Comparison of ENCODE assay signal across 23 cellular contexts in the genomic region with DNA sequence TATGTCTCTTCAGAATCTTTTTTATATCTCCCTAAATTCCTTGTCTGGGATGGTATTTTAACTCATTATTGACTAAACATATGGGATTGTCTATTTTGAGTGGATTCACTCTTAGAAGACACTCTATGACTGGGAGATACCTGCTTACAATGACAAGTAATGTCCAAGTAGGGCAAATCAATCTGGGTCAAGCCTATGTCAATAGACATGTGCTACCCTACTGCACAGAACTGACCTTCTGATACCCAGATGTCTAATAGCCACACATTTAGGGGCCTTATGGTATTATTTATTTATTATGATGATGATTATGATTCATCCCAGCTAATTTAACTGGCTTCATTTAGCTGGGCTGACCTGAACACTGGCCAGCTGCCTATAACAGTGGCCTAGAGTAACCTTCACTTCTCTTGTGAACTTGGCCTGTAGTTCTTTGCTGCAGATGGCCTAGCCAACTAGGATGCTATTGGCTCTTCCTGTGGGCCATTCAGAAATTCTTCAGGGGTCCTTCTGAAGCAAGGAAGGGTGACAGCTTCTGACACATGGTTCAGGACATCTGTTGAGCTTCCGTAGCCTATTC.
DNase-seq lines count a peak whose midpoint lies in the region; ATAC-seq, FAIRE-seq and TF ChIP-seq lines count a peak whose summit lies in the region.
"Had no signal": no experiment of that assay in that cellular context is flagged by ENCODE, and none has a peak within 500 bp of the region (broad histone marks: within the 10 kb centered on the region; RNA-seq: fewer than 3 reads in every experiment).

No MANE protein-coding gene starts in this region.

- H4K12ac ChIP-seq in trophoblast cell (ENCODE audit: low read depth, low read length) = no peak overlapping the region

- peaks cover 17% of the 10 kb centered on the region for H3K4me1 Mint-ChIP-seq in CD8-positive, alpha-beta T cell (ENCODE audit: low read depth)
- H3K4me1 Mint-ChIP-seq in HFFc6 (ENCODE audit: low read depth) = peaks cover 66% of the 10 kb centered on the region
- H3K4me1 Mint-ChIP-seq: endodermal cell had no signal

- H3K27me3 Mint-ChIP-seq in CD8-positive, alpha-beta T cell (ENCODE audit: low read depth) = no peaks in the 10 kb centered on the region
- H3K27me3 Mint-ChIP-seq in HFFc6 (ENCODE audit: insufficient read depth) = no peaks in the 10 kb centered on the region
- H3K27me3 Mint-ChIP-seq: activated CD8-positive, alpha-beta T cell treated with anti-CD3 and anti-CD28 coated beads for 36 hours had no signal

- H4K91ac ChIP-seq in trophoblast cell (ENCODE audit: low read depth, low read length) = no peak overlapping the region

- POLR2A ChIA-PET in CD8-positive, alpha-beta T cell (lab: Charles Lee) = no interaction called here

- H3K36me3 ChIP-seq in CD8-positive, alpha-beta T cell (ENCODE audit: insufficient read depth, low read length) = no peaks in the 10 kb centered on the region
- H3K36me3 ChIP-seq in trophoblast cell (ENCODE audit: control insufficient read depth in 1 of 2, insufficient read depth in 2 of 2, low read length in 2 of 2) = no peaks in the 10 kb centered on the region
- H3K36me3 ChIP-seq: lower lobe of right lung had no signal

- CTCF ChIA-PET in CD8-positive, alpha-beta T cell (lab: Charles Lee) = no interaction called here

- H2AK5ac ChIP-seq in trophoblast cell (ENCODE audit: low read length) = no peak overlapping the region

- H3K4me3 Mint-ChIP-seq in CD8-positive, alpha-beta T cell = no peak overlapping the region
- H3K4me3 Mint-ChIP-seq in HFFc6 = peak overlapping the region; percentile 65; the same call in 1 of the 2 replicates
- H3K4me3 Mint-ChIP-seq: activated CD8-positive, alpha-beta T cell treated with anti-CD3 and anti-CD28 coated beads for 36 hours; endodermal cell had no signal

- no peaks in the 10 kb centered on the region for H3K9me3 Mint-ChIP-seq in CD8-positive, alpha-beta T cell
- H3K9me3 Mint-ChIP-seq in HFFc6 = no peaks in the 10 kb centered on the region
- H3K9me3 Mint-ChIP-seq: activated CD8-positive, alpha-beta T cell treated with anti-CD3 and anti-CD28 coated beads for 36 hours; endodermal cell had no signal

- peak overlapping the region; percentile 17 for H3K4me3 ChIP-seq in CD8-positive, alpha-beta T cell (ENCODE audit: low read depth, low read length)
- no peak overlapping the region for H3K4me3 ChIP-seq in trophoblast cell (ENCODE audit: low read depth, low read length)

- no peaks in the 10 kb centered on the region for H3K27me3 ChIP-seq in CD8-positive, alpha-beta T cell (ENCODE audit: insufficient read depth, low read length)
- H3K27me3 ChIP-seq in trophoblast cell (ENCODE audit: insufficient read depth, low read length) = no peaks in the 10 kb centered on the region

- H3K36me3 Mint-ChIP-seq in CD8-positive, alpha-beta T cell = no peaks in the 10 kb centered on the region
- H3K36me3 Mint-ChIP-seq in HFFc6 (ENCODE audit: low read depth) = no peaks in the 10 kb centered on the region; the same call in 1 of the 2 replicates

- H3K4me1 ChIP-seq in CD8-positive, alpha-beta T cell (ENCODE audit: insufficient read depth, low read length) = peaks cover 6% of the 10 kb centered on the region
- H3K4me1 ChIP-seq in trophoblast cell (ENCODE audit: control insufficient read depth in 1 of 2, insufficient read depth in 2 of 2, low read length in 2 of 2) = no peaks in the 10 kb centered on the region

- H3K14ac ChIP-seq in trophoblast cell (ENCODE audit: low read length) = no peak overlapping the region

- FAIRE-seq in GM19239 (lab: Jason Lieb, UNC) = no peak
- FAIRE-seq: colon, H1 had no signal

- no peak overlapping the region for H3K9ac ChIP-seq in trophoblast cell (ENCODE audit: low read length)

- no peak for ATAC-seq in CD8-positive, alpha-beta T cell
- peak; percentile 48 for ATAC-seq in SK-N-SH treated with all-trans-retinoic acid at 6 μM for 48 hours
- peak; percentile 67 for ATAC-seq in left lobe of liver
- ATAC-seq: activated CD8-positive, alpha-beta T cell treated with anti-CD3 and anti-CD28 coated beads for 36 hours; right cardiac atrium; stimulated activated naive CD8-positive, alpha-beta T cell treated with anti-CD3 and anti-CD28 coated beads, Interleukin-15, Interleukin-2, amounts not matched to agents 100 U/mL and 50 U/mL, for 24 hours had no signal

- H3K27ac Mint-ChIP-seq in CD8-positive, alpha-beta T cell = no peak overlapping the region
- H3K27ac Mint-ChIP-seq in HFFc6 = peak overlapping the region; percentile 93
- H3K27ac Mint-ChIP-seq: activated CD8-positive, alpha-beta T cell treated with anti-CD3 and anti-CD28 coated beads for 36 hours; endodermal cell had no signal

- no peak overlapping the region for H3K4ac ChIP-seq in trophoblast cell (ENCODE audit: low read depth, low read length)

- DNase-seq in CD8-positive, alpha-beta T cell = no peak
- DNase-seq in HFFc6 (no peak), left lobe of liver (ENCODE audit: low spot score) (no peak), RKO (ENCODE audit: low spot score) (no peak), GM20000 (ENCODE audit: low spot score) (no peak), trophoblast cell (no peak), GM19239 (ENCODE audit: insufficient read length, low spot score) (no peak)
- DNase-seq: activated CD4-positive, CD25-positive, alpha-beta regulatory T cell; activated CD8-positive, alpha-beta T cell treated with anti-CD3 and anti-CD28 coated beads for 36 hours; activated naive CD4-positive, alpha-beta T cell; activated T-cell treated with anti-CD3 and anti-CD28 coated beads for 4 hours; endodermal cell; GDM1; glutamatergic neuron; Kasumi-1; lower lobe of right lung; NCI-H1105 treated with DMSO at 0.1 percent for 48 hours; NCI-H2029 treated with DMSO at 0.1 percent for 48 hours; right cardiac atrium; stimulated activated naive CD8-positive, alpha-beta T cell treated with anti-CD3 and anti-CD28 coated beads, Interleukin-15, Interleukin-2, amounts not matched to agents 100 U/mL and 50 U/mL, for 24 hours had no signal

- WGBS in trophoblast cell (ENCODE audit: extremely low coverage, insufficient coverage, insufficient read length) = no CpG with 5 or more reads among the region's 1 CpG

- no peak overlapping the region for H4K8ac ChIP-seq in trophoblast cell (ENCODE audit: low read depth, low read length)

- H2BK12ac ChIP-seq in trophoblast cell (ENCODE audit: low read length) = no peak overlapping the region

- H3K18ac ChIP-seq in trophoblast cell (ENCODE audit: low read length) = no peak overlapping the region

- no peaks in the 10 kb centered on the region for H3K79me2 ChIP-seq in trophoblast cell (ENCODE audit: control insufficient read depth, insufficient read depth, low read length, poor library complexity)

- H3K9me3 ChIP-seq in CD8-positive, alpha-beta T cell (ENCODE audit: low read length) = no peaks in the 10 kb centered on the region
- H3K9me3 ChIP-seq in trophoblast cell (ENCODE audit: insufficient read depth, low read depth, low read length) = no peaks in the 10 kb centered on the region
- H3K9me3 ChIP-seq: lower lobe of right lung had no signal

- H2AFZ ChIP-seq in trophoblast cell (ENCODE audit: insufficient read depth, low read length, poor library complexity) = no peak overlapping the region

- no peak overlapping the region for H2BK5ac ChIP-seq in trophoblast cell (ENCODE audit: low read depth, low read length, poor library complexity)

- H3K27ac ChIP-seq in CD8-positive, alpha-beta T cell (ENCODE audit: low read depth, low read length) = no peak overlapping the region
- no peak overlapping the region for H3K27ac ChIP-seq in trophoblast cell (ENCODE audit: low read depth, low read length)

- intact Hi-C loops in CD8-positive, alpha-beta T cell (cut with DNase I, micrococcal nuclease) = no loop called here

- no peak overlapping the region for H3K4me2 ChIP-seq in trophoblast cell (ENCODE audit: low read length)

- no peaks in the 10 kb centered on the region for H3K79me1 ChIP-seq in trophoblast cell (ENCODE audit: low read length)

- TF ChIP-seq CTCF in CD8-positive, alpha-beta T cell (IDR thresholded peaks at IDR 0.05) = no peak
- TF ChIP-seq CTCF in HFFc6 (IDR thresholded peaks at IDR 0.05) (no peak), GM20000 (IDR thresholded peaks at IDR 0.05; ENCODE audit: extremely low read depth, missing control alignments) (no peak)

- no peak overlapping the region for H3K23ac ChIP-seq in trophoblast cell (ENCODE audit: low read length)

- H2BK120ac ChIP-seq in trophoblast cell (ENCODE audit: insufficient read depth, low read length, poor library complexity) = no peak overlapping the region

TF ChIP-seq in SK-N-SH treated with all-trans-retinoic acid at 6 μM for 48 hours, 23 proteins besides CTCF, POLR2A, EP300 and RAD21 (continues in another document):
- TF ChIP-seq, protein P1, sequence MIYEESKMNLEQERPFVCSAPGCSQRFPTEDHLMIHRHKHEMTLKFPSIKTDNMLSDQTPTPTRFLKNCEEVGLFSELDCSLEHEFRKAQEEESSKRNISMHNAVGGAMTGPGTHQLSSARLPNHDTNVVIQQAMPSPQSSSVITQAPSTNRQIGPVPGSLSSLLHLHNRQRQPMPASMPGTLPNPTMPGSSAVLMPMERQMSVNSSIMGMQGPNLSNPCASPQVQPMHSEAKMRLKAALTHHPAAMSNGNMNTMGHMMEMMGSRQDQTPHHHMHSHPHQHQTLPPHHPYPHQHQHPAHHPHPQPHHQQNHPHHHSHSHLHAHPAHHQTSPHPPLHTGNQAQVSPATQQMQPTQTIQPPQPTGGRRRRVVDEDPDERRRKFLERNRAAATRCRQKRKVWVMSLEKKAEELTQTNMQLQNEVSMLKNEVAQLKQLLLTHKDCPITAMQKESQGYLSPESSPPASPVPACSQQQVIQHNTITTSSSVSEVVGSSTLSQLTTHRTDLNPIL (CRISPR knock-in tag; IDR thresholded peaks at IDR 0.05; ENCODE audit: low read depth) = no peak
- TF ChIP-seq, protein P2, sequence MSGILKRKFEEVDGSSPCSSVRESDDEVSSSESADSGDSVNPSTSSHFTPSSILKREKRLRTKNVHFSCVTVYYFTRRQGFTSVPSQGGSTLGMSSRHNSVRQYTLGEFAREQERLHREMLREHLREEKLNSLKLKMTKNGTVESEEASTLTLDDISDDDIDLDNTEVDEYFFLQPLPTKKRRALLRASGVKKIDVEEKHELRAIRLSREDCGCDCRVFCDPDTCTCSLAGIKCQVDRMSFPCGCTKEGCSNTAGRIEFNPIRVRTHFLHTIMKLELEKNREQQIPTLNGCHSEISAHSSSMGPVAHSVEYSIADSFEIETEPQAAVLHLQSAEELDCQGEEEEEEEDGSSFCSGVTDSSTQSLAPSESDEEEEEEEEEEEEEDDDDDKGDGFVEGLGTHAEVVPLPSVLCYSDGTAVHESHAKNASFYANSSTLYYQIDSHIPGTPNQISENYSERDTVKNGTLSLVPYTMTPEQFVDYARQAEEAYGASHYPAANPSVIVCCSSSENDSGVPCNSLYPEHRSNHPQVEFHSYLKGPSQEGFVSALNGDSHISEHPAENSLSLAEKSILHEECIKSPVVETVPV (CRISPR knock-in tag; IDR thresholded peaks at IDR 0.05) = no peak
- TF ChIP-seq TCF4 (CRISPR knock-in tag; IDR thresholded peaks at IDR 0.05; ENCODE audit: borderline replicate concordance) (no peak), ZNF70 (CRISPR knock-in tag; IDR thresholded peaks at IDR 0.05) (no peak), ARNTL (CRISPR knock-in tag; IDR thresholded peaks at IDR 0.05; ENCODE audit: borderline replicate concordance, low read depth) (no peak), RARB (CRISPR knock-in tag; IDR thresholded peaks at IDR 0.05) (no peak), CSDC2 (CRISPR knock-in tag; IDR thresholded peaks at IDR 0.05) (no peak)
